9 cellular contexts compared by ENCODE assay signal in the genomic region with DNA sequence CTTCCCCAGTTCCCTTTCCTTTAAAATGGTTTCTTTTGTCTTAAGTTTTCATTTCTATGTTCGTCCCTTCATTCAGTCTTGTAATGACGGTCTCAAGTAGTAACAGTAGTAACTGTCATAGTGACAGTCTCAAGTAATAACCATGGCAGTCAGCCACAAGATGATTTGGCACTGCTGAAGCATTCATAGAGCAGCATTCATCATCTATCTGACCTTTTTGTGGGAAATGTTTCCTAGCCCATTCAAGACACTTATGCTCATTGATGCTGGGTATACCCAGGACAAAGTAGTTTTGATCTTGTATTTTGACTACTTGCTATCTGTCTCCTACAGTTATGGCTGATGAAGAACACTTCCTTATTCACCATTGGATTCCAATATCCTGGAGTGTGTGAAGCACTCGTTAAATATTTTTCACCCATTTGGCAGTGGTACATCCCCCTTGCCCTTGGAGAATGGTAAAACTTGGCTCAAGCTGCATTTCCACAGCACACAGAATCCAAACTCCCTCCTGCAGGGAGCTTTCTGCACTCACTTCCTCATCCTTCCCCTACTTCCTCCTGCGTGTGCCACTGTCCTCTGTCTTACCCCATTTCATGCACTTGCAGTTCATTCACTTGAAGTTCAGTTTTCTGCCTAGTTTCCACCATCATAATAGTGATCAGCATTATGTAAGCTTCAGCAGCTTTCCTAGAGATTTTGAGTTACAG. TPM values are rescaled to one million over a fixed set of nuclear protein-coding genes. Genes with fewer than 3 reads are reported as not detected.
DNase-seq lines count a peak whose midpoint lies in the region; FAIRE-seq and TF ChIP-seq lines count a peak whose summit lies in the region.
"Had no signal": no experiment of that assay in that cellular context is flagged by ENCODE, and none has a peak within 500 bp of the region (broad histone marks: within the 10 kb centered on the region; RNA-seq: fewer than 3 reads in every experiment).

No MANE protein-coding gene starts in this region.

- H3K27ac Mint-ChIP-seq in nephron progenitor cell, result no peak overlapping the region

- H3K27ac ChIP-seq in skin epidermis, result peak overlapping the region in 11 of 21 experiments; percentile 18 to 77 (median 47)

- no peaks in the 10 kb centered on the region for H3K4me1 Mint-ChIP-seq in nephron progenitor cell

- no peaks in the 10 kb centered on the region for H3K36me3 Mint-ChIP-seq in nephron progenitor cell (ENCODE audit: low read depth)

- peaks cover 13% of the 10 kb centered on the region for H3K27me3 Mint-ChIP-seq in nephron progenitor cell (ENCODE audit: low read depth, poor library complexity)

- H3K9me3 Mint-ChIP-seq in nephron progenitor cell, result peaks cover 15% of the 10 kb centered on the region

- no peak overlapping the region for H3K4me3 ChIP-seq in skin epidermis

- peak; percentile 65 for FAIRE-seq in GM12892 (lab: Jason Lieb, UNC)
- FAIRE-seq: keratinocyte had no signal

- TF ChIP-seq POLR2A in GM12892 (IDR thresholded peaks at IDR 0.05; ENCODE audit: low read depth, low read length), result no peak

- TF ChIP-seq CTCF in nephron progenitor cell (IDR thresholded peaks at IDR 0.05), result no peak

- DNase-seq in GM12892 (ENCODE audit: insufficient read length) (no peak), SIG-M5 treated with dmso at 0.1 percent for 504 hours (lab: John Stamatoyannopoulos, UW; ENCODE audit: unreplicated experiment) (peak; percentile 90), globus pallidus (ENCODE audit: low spot score) (peak; percentile 29), nephron progenitor cell (no peak), DMS53 (lab: John Stamatoyannopoulos, UW) (no peak), SK-N-DZ (ENCODE audit: low spot score) (no peak)
- DNase-seq: NCI-H2171 had no signal

- no peak overlapping the region for H3K4me3 Mint-ChIP-seq in nephron progenitor cell

RNA-seq across cellular contexts. Expression of gene GIMAP4, which starts 19.0 kb away (rescaled TPM):
- polyA plus RNA-seq in GM12892 (2012; ENCODE audit: missing spikeins), result 6.4 TPM
- not detected in 2 replicates for polyA plus RNA-seq in SK-N-DZ (2014; cell fraction: cytosol; rRNA removed)
- not detected in 2 replicates for polyA plus RNA-seq in SK-N-DZ (2014; cell fraction: nucleus; rRNA removed)
- polyA plus RNA-seq: keratinocyte had no signal

RNA-seq across cellular contexts. Expression of gene GIMAP6, which starts 46.0 kb away (rescaled TPM):
- polyA plus RNA-seq in GM12892 (2012; ENCODE audit: missing spikeins), result 34.6 TPM
- not detected in 2 replicates for polyA plus RNA-seq in SK-N-DZ (2014; cell fraction: cytosol; rRNA removed)
- not detected in 2 replicates for polyA plus RNA-seq in SK-N-DZ (2014; cell fraction: nucleus; rRNA removed)

Comparison
In these comparisons a context has a peak if more than half of its experiments do, and no peak if none do; other contexts are left out.
1. DNase-seq: peak in SIG-M5 treated with dmso at 0.1 percent for 504 hours (single experiment) and globus pallidus (single experiment); none in GM12892 (single experiment), nephron progenitor cell (single experiment), DMS53 (single experiment) and SK-N-DZ (single experiment).